In genomic region chr11:36744375-36745168, GRCh38 we compare ENCODE assay signal across 9 cellular contexts.
DNase-seq lines count a peak whose midpoint lies in the region; ATAC-seq and TF ChIP-seq lines count a peak whose summit lies in the region.
"Had no signal": no experiment of that assay in that cellular context is flagged by ENCODE, and none has a peak within 500 bp of the region (broad histone marks: within the 10 kb centered on the region; RNA-seq: fewer than 3 reads in every experiment).

No MANE protein-coding gene starts in this region.

- H3K4me2 ChIP-seq in fibroblast of lung (ENCODE audit: extremely low read depth, insufficient read depth, low read length): no peak overlapping the region

- no peak overlapping the region for H3K4me3 ChIP-seq in fibroblast of lung (replicated peaks in 1 of 4; ENCODE audit: control extremely low read depth in 1 of 4, insufficient read depth in 1 of 4, low read depth in 3 of 4, low read length in 4 of 4)

- H3K27me3 ChIP-seq in fibroblast of lung (ENCODE audit: control insufficient read depth, insufficient read depth, low read length): no peaks in the 10 kb centered on the region

- no peaks in the 10 kb centered on the region for H3K9me3 Mint-ChIP-seq in nephron progenitor cell

- no peaks in the 10 kb centered on the region for H3K9me3 ChIP-seq in fibroblast of lung (ENCODE audit: control insufficient read depth, insufficient read depth, low read depth, low read length)

- no peak overlapping the region for H3K9ac ChIP-seq in fibroblast of lung (ENCODE audit: insufficient read depth, low read length)

- no peak overlapping the region for H3K4me3 Mint-ChIP-seq in nephron progenitor cell
- H3K4me3 Mint-ChIP-seq: activated naive CD8-positive, alpha-beta T cell had no signal

- H3K27me3 Mint-ChIP-seq in nephron progenitor cell (ENCODE audit: low read depth, poor library complexity): peaks cover 6% of the 10 kb centered on the region

- no peaks in the 10 kb centered on the region for H3K79me2 ChIP-seq in fibroblast of lung (ENCODE audit: control insufficient read depth, insufficient read depth, low read length)

- ATAC-seq in HG02852 (IDR thresholded peaks at IDR 0.05; ENCODE audit: unreplicated experiment) (peak; percentile 19), GM18520 (IDR thresholded peaks at IDR 0.05; ENCODE audit: unreplicated experiment) (no peak)

- H3K4me1 Mint-ChIP-seq in nephron progenitor cell: peaks cover 5% of the 10 kb centered on the region

- H3K4me1 ChIP-seq in fibroblast of lung (ENCODE audit: control insufficient read depth, extremely low read depth, insufficient read depth, low read length): no peaks in the 10 kb centered on the region

- no peaks in the 10 kb centered on the region for H3K36me3 Mint-ChIP-seq in nephron progenitor cell (ENCODE audit: low read depth)
- H3K36me3 Mint-ChIP-seq: activated naive CD8-positive, alpha-beta T cell had no signal

- H3K27ac ChIP-seq in fibroblast of lung (ENCODE audit: insufficient read depth, low read length): no peak overlapping the region

- no peak overlapping the region for H3K27ac Mint-ChIP-seq in nephron progenitor cell
- H3K27ac Mint-ChIP-seq: activated naive CD8-positive, alpha-beta T cell had no signal

- peak overlapping the region; percentile 53 for H2AFZ ChIP-seq in fibroblast of lung (ENCODE audit: low read length)

- no peaks in the 10 kb centered on the region for H3K36me3 ChIP-seq in fibroblast of lung (ENCODE audit: control insufficient read depth, insufficient read depth, low read length)

- no peaks in the 10 kb centered on the region for H4K20me1 ChIP-seq in fibroblast of lung (ENCODE audit: control insufficient read depth, extremely low read depth, insufficient read depth, low read length)

- DNase-seq in D341Med (ENCODE audit: low spot score) (peak; percentile 72), NOMO-1 treated with dmso at 0.1 percent for 144 hours (lab: John Stamatoyannopoulos, UW; ENCODE audit: unreplicated experiment) (peak; percentile 57), activated T-cell treated with anti-CD3 and anti-CD28 coated beads for 24 hours (ENCODE audit: low read depth) (peak; percentile 17), fibroblast of lung (ENCODE audit: low read depth in 2 of 2) (peak; percentile 51 to 64), nephron progenitor cell (peak; percentile 82), stromal cell of bone marrow (ENCODE audit: low read depth) (peak; percentile 70)

- TF ChIP-seq CTCF in fibroblast of lung (conservative IDR thresholded peaks at IDR 0.05 in 1 of 2, IDR thresholded peaks at IDR 0.05 in 1 of 2; ENCODE audit: low read depth in 1 of 2, low read length in 2 of 2): peak; percentile 78 to 79
- TF ChIP-seq CTCF in nephron progenitor cell (IDR thresholded peaks at IDR 0.05): peak; percentile 78

Comparison
In these comparisons a context has a peak if more than half of its experiments do, and no peak if none do; other contexts are left out.
1. DNase-seq: peak in every context shown above with its lines; median percentile 82 in nephron progenitor cell; 72 in D341Med; 70 in stromal cell of bone marrow; 58 in fibroblast of lung; 57 in NOMO-1 treated with dmso at 0.1 percent for 144 hours; 17 in activated T-cell treated with anti-CD3 and anti-CD28 coated beads for 24 hours.